12 cellular contexts compared by ENCODE assay signal in genomic region chr15:48603123-48603500, GRCh38. TPM values are rescaled to one million over a fixed set of nuclear protein-coding genes. Genes with fewer than 3 reads are reported as not detected.
DNase-seq lines count a peak whose midpoint lies in the region; ATAC-seq and TF ChIP-seq lines count a peak whose summit lies in the region.
"Had no signal": no experiment of that assay in that cellular context is flagged by ENCODE, and none has a peak within 500 bp of the region (broad histone marks: within the 10 kb centered on the region; RNA-seq: fewer than 3 reads in every experiment).

No MANE protein-coding gene starts in this region.

- H3K27me3 ChIP-seq in GM23248 (replicated peaks; ENCODE audit: insufficient read depth) (no peaks in the 10 kb centered on the region), SJSA1 (replicated peaks) (no peaks in the 10 kb centered on the region), foreskin keratinocyte (no peaks in the 10 kb centered on the region), sigmoid colon (no peaks in the 10 kb centered on the region), suprapubic skin (no peaks in the 10 kb centered on the region)
- H3K27me3 ChIP-seq: BLaER1 had no signal

- intact Hi-C loops in sigmoid colon (cut with DNase I): no loop called here

- TF ChIP-seq POLR2A in sigmoid colon (IDR thresholded peaks at IDR 0.05) (no peak), suprapubic skin (IDR thresholded peaks at IDR 0.05) (no peak)

- peak overlapping the region; percentile 35 for H3K9ac ChIP-seq in GM23248
- H3K9ac ChIP-seq: BLaER1 had no signal

- ATAC-seq in foreskin keratinocyte (peak; percentile 51), HG03439 (IDR thresholded peaks at IDR 0.05; ENCODE audit: unreplicated experiment) (no peak), HG02840 (IDR thresholded peaks at IDR 0.05; ENCODE audit: low FRiP score, unreplicated experiment) (no peak)

- 72 to 74% methylated on average over 6 of the region's 6 CpGs for WGBS in GM23248 (ENCODE audit: low coverage in 1 of 2, low lambda C conversion rate in 2 of 2, missing lambda C conversion rate in 2 of 2), 2 experiments
- WGBS in sigmoid colon, 2 donors: 82 to 83% methylated on average over 6 of the region's 6 CpGs
- WGBS in suprapubic skin: 76% methylated on average over 6 of the region's 6 CpGs

- peaks cover 74% of the 10 kb centered on the region for H3K36me3 ChIP-seq in GM23248 (ENCODE audit: low read depth)
- peaks cover 84% of the 10 kb centered on the region for H3K36me3 ChIP-seq in SJSA1
- peaks cover 0 to 11% (median 0%) of the 10 kb centered on the region in 4 donors for H3K36me3 ChIP-seq in sigmoid colon
- H3K36me3 ChIP-seq in suprapubic skin: no peaks in the 10 kb centered on the region
- H3K36me3 ChIP-seq: BLaER1 had no signal

- in situ Hi-C loops in GM23248 (cut with MboI): no loop called here

- TF ChIP-seq EP300 in sigmoid colon (IDR thresholded peaks at IDR 0.05): no peak
- no peak for TF ChIP-seq EP300 in suprapubic skin (IDR thresholded peaks at IDR 0.05)

- H3K27ac ChIP-seq in GM23248 (peak overlapping the region; percentile 82), SJSA1 (peak overlapping the region; percentile 86), foreskin keratinocyte (no peak overlapping the region), sigmoid colon (peak overlapping the region in 3 of 4 donors; percentile 23 to 48 (median 33)), suprapubic skin (no peak overlapping the region)
- H3K27ac ChIP-seq: BLaER1 had no signal

- H3K4me1 ChIP-seq in GM23248 (ENCODE audit: insufficient read depth) (peaks cover 71% of the 10 kb centered on the region), SJSA1 (replicated peaks) (peaks cover 35% of the 10 kb centered on the region), foreskin keratinocyte (peaks cover 17% of the 10 kb centered on the region), sigmoid colon (peaks cover 0 to 10% (median 2%) of the 10 kb centered on the region in 4 donors), suprapubic skin (peaks cover 4% of the 10 kb centered on the region)
- H3K4me1 ChIP-seq: BLaER1 had no signal

- peaks cover 5% of the 10 kb centered on the region; the same call in 1 of the 2 replicates for H4K20me1 ChIP-seq in GM23248 (ENCODE audit: insufficient read depth)
- H4K20me1 ChIP-seq: BLaER1 had no signal

- H3K79me2 ChIP-seq in GM23248 (ENCODE audit: insufficient read depth): peaks cover 98% of the 10 kb centered on the region

- H2AFZ ChIP-seq in GM23248: no peak overlapping the region

- H3K4me2 ChIP-seq in GM23248 (ENCODE audit: unreplicated experiment): peak overlapping the region; percentile 38
- H3K4me2 ChIP-seq: BLaER1 had no signal

- H3K4me3 ChIP-seq in GM23248: 0 out of 2 replicates have a peak overlapping the region, but pooled peaks have one; percentile 2
- H3K4me3 ChIP-seq in SJSA1: no peak overlapping the region
- no peak overlapping the region for H3K4me3 ChIP-seq in sigmoid colon
- H3K4me3 ChIP-seq in suprapubic skin: no peak overlapping the region
- H3K4me3 ChIP-seq: BLaER1, esophagus squamous epithelium had no signal

- DNase-seq in GM23248 (peak; percentile 24), SJSA1 (ENCODE audit: low read depth in 1 of 2, low spot score in 2 of 2) (no peak), foreskin keratinocyte (no peak), sigmoid colon (no peak), NCI-H1092 (lab: John Stamatoyannopoulos, UW) (no peak), suprapubic skin (ENCODE audit: low spot score in 2 of 2) (no peak)
- DNase-seq: esophagus squamous epithelium, Karpas-422, left cardiac atrium had no signal

- H3F3A ChIP-seq in GM23248 (ENCODE audit: insufficient read depth): peaks cover 94% of the 10 kb centered on the region

- TF ChIP-seq CTCF in foreskin keratinocyte (conservative IDR thresholded peaks at IDR 0.05) (peak; percentile 49), sigmoid colon (IDR thresholded peaks at IDR 0.05) (no peak), suprapubic skin (IDR thresholded peaks at IDR 0.05) (no peak)

- H3K9me3 ChIP-seq in GM23248 (ENCODE audit: low read depth): no peaks in the 10 kb centered on the region
- no peaks in the 10 kb centered on the region for H3K9me3 ChIP-seq in SJSA1 (replicated peaks)
- no peaks in the 10 kb centered on the region for H3K9me3 ChIP-seq in sigmoid colon
- H3K9me3 ChIP-seq in suprapubic skin: no peaks in the 10 kb centered on the region
- H3K9me3 ChIP-seq: BLaER1, esophagus squamous epithelium had no signal

- H3K9me2 ChIP-seq in GM23248 (ENCODE audit: insufficient read depth): no peaks in the 10 kb centered on the region

RNA-seq across cellular contexts. Expression of gene FBN1, which starts 42.4 kb away (rescaled TPM):
- total RNA-seq in GM23248 (2014; rRNA removed; shearing (Covaris generic)): 1,478 and 1,559 TPM in 2 replicates
- 346 and 374 TPM in 2 replicates for polyA plus RNA-seq in GM23248 (2016; fragmentation: Nextera tagmentation; extraction: Ambion mirVana)
- 352 and 372 TPM in 2 replicates for total RNA-seq in SJSA1 (2014; rRNA removed; shearing (Covaris generic))
- total RNA-seq in foreskin keratinocyte: 4.0 and 4.5 TPM in 2 replicates
- polyA plus RNA-seq in foreskin keratinocyte: 1.2 and 1.3 TPM in 2 replicates
- 100 to 1,000 TPM in 1 of 4 donors, 10 to 100 TPM in 3; 57.0 to 173 (median 74.7) TPM for total RNA-seq in sigmoid colon
- polyA plus RNA-seq in sigmoid colon: 10 to 100 TPM in 1 of 3 donors, 1 to 10 TPM in 2; 1.2 to 15.0 (median 6.6) TPM
- total RNA-seq in suprapubic skin: 10 to 100 TPM; 12.6 to 24.6 (median 21.0) TPM

Comparison
In these comparisons a context has a peak if more than half of its experiments do, and no peak if none do; other contexts are left out.
1. H3K27ac ChIP-seq: peak in GM23248 (single experiment), SJSA1 (single experiment) and sigmoid colon (3 of 4); none in foreskin keratinocyte (single experiment) and suprapubic skin (single experiment).